ENCODE assay signal across 8 cellular contexts in the genomic region with DNA sequence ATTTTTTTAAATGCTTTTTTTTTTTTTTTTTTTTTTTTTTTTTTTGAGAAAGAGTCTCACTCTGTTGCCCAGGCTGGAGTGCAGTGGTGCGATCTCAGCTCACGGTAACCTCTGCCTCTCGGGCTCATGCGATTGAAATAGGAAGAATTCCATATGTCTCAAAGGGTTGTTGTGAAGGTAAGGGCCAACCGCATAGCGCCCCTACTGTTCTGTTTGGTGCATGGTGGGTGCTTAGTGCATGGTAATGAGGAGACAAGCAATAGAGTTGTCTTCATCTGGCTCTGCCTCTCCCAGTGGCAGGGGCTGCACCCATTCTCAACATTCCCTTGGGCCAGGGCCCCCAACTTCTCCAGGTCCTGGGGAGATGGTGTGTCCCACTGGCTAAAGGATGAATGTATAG.
DNase-seq lines count a peak whose midpoint lies in the region; ATAC-seq and TF ChIP-seq lines count a peak whose summit lies in the region.

No MANE protein-coding gene starts in this region.

- H3K4me1 ChIP-seq in NT2/D1 (ENCODE audit: insufficient read depth, insufficient read length): peaks cover 17% of the 10 kb centered on the region
- H3K4me1 ChIP-seq in upper lobe of right lung: no peaks in the 10 kb centered on the region

- no peaks in the 10 kb centered on the region for H3K27me3 ChIP-seq in NT2/D1 (ENCODE audit: insufficient read depth, insufficient read length)
- peaks cover 15% of the 10 kb centered on the region for H3K27me3 ChIP-seq in upper lobe of right lung

- H3K36me3 ChIP-seq in NT2/D1 (ENCODE audit: insufficient read depth, insufficient read length, low read length) (no peaks in the 10 kb centered on the region), upper lobe of right lung (no peaks in the 10 kb centered on the region)

- intact Hi-C loops in upper lobe of right lung (cut with DNase I): no loop called here

- TF ChIP-seq CTCF in HFFc6 (IDR thresholded peaks at IDR 0.05) (peak; percentile 71), upper lobe of right lung (IDR thresholded peaks at IDR 0.05) (peak; percentile 42)

- H3K9ac ChIP-seq in NT2/D1 (ENCODE audit: insufficient read length, low read depth): no peak overlapping the region

- H3K4me1 Mint-ChIP-seq in HFFc6 (ENCODE audit: low read depth): peaks cover 8% of the 10 kb centered on the region
- no peaks in the 10 kb centered on the region for H3K4me1 Mint-ChIP-seq in activated T-cell treated with anti-CD3 and anti-CD28 coated beads, Interleukin-2, amount 50 U/mL, for 4 hours (ENCODE audit: low read depth)

- peaks cover 46% of the 10 kb centered on the region for H3K27me3 Mint-ChIP-seq in HFFc6 (ENCODE audit: insufficient read depth)
- H3K27me3 Mint-ChIP-seq in activated T-cell treated with anti-CD3 and anti-CD28 coated beads, Interleukin-2, amount 50 U/mL, for 4 hours (ENCODE audit: low read depth): peaks cover 23% of the 10 kb centered on the region

- H3K9me3 ChIP-seq in NT2/D1 (ENCODE audit: insufficient read depth, low read length) (no peaks in the 10 kb centered on the region), upper lobe of right lung (no peaks in the 10 kb centered on the region)

- DNase-seq in ELR (ENCODE audit: low read depth): peak; percentile 69
- no peak for DNase-seq in HFFc6
- DNase-seq in NT2/D1 (ENCODE audit: low read depth, low spot score): peak; percentile 36
- DNase-seq in activated T-cell treated with anti-CD3 and anti-CD28 coated beads, Interleukin-2, amount 50 U/mL, for 4 hours: peak; percentile 32
- peak; percentile 74 for DNase-seq in iPS-NIHi7 (ENCODE audit: extremely low spot score)
- DNase-seq in upper lobe of right lung: no peak
- no peak for DNase-seq in NCI-H128 (lab: John Stamatoyannopoulos, UW; ENCODE audit: unreplicated experiment)
- no peak for DNase-seq in NCI-H2107 treated with DMSO at 0.1 percent for 48 hours (lab: John Stamatoyannopoulos, UW; ENCODE audit: unreplicated experiment)

- no peak overlapping the region for H3K27ac ChIP-seq in upper lobe of right lung

- peak; percentile 65 to 79 for ATAC-seq in activated T-cell treated with anti-CD3 and anti-CD28 coated beads, Interleukin-2, amount 50 U/mL, for 4 hours
- ATAC-seq in upper lobe of right lung: peak; percentile 59

- no peak overlapping the region for H3K4me3 ChIP-seq in NT2/D1 (ENCODE audit: insufficient read length, low read depth)
- no peak overlapping the region for H3K4me3 ChIP-seq in upper lobe of right lung

- H3K36me3 Mint-ChIP-seq in HFFc6 (ENCODE audit: low read depth): no peaks in the 10 kb centered on the region
- no peaks in the 10 kb centered on the region for H3K36me3 Mint-ChIP-seq in activated T-cell treated with anti-CD3 and anti-CD28 coated beads, Interleukin-2, amount 50 U/mL, for 4 hours (ENCODE audit: insufficient read depth)

- H3K4me3 Mint-ChIP-seq in HFFc6: no peak overlapping the region
- no peak overlapping the region for H3K4me3 Mint-ChIP-seq in activated T-cell treated with anti-CD3 and anti-CD28 coated beads, Interleukin-2, amount 50 U/mL, for 4 hours

- no peak overlapping the region for H3K27ac Mint-ChIP-seq in HFFc6

- H3K9me3 Mint-ChIP-seq in HFFc6: no peaks in the 10 kb centered on the region
- no peaks in the 10 kb centered on the region for H3K9me3 Mint-ChIP-seq in activated T-cell treated with anti-CD3 and anti-CD28 coated beads, Interleukin-2, amount 50 U/mL, for 4 hours

Comparison
In these comparisons a context has a peak if more than half of its experiments do, and no peak if none do; other contexts are left out.
1. DNase-seq: peak in ELR (single experiment), NT2/D1 (single experiment), activated T-cell treated with anti-CD3 and anti-CD28 coated beads, Interleukin-2, amount 50 U/mL, for 4 hours (single experiment) and iPS-NIHi7 (single experiment); none in HFFc6 (single experiment), upper lobe of right lung (single experiment), NCI-H128 (single experiment) and NCI-H2107 treated with DMSO at 0.1 percent for 48 hours (single experiment).